ENCODE assay signal across 9 cellular contexts in the genomic region with DNA sequence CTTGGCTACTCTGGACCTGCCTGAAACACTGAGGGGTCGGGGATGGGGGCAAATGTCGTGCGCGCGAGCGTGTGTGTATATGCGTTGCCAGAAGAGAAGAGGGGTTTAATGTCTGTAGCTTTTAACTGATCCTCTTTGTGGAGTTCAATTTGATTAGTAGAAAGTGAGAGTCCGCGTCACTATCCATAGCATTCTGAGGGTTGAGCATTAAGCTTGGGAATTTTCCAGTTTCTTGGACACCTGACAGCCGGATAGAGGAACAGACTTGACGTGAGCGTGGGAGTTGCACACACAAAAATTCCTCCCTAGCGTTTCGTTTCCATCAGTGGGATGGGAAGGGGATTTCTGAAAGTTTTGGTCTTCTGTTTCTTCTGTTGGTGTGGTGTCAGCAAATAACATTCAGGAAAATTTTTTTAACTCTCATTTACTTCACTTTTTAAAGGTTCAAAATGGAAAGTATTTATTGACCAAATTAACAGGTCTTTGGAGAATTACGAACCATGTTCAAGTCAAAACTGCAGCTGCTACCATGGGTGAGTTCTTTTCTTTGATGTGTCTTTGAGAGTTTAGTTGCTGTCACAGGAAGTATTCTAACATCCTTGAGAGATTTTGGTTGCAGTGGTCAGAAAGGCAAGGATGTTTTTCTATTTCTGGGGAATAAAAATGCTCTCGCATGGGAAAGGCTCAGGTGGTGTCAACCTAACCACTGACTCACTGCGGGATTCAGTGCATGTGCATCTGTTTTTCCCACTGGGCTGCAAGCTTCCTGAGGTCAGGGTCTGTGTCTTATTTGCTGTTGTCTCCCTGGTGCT. TPM values are rescaled to one million over a fixed set of nuclear protein-coding genes. Genes with fewer than 3 reads are reported as not detected.
DNase-seq lines count a peak whose midpoint lies in the region; ATAC-seq, FAIRE-seq and TF ChIP-seq lines count a peak whose summit lies in the region.
"Had no signal": no experiment of that assay in that cellular context is flagged by ENCODE, and none has a peak within 500 bp of the region (broad histone marks: within the 10 kb centered on the region; RNA-seq: fewer than 3 reads in every experiment).

No MANE protein-coding gene starts in this region.

- H3K4me3 ChIP-seq in MM.1S (ENCODE audit: low read length) (peak overlapping the region; percentile 93), astrocyte of the cerebellum (ENCODE audit: low read depth, low read length) (peak overlapping the region; percentile 81), kidney (ENCODE audit: low read length in 2 of 2) (peak overlapping the region; percentile 79 to 98)

- ATAC-seq in GM21447 (IDR thresholded peaks at IDR 0.05; ENCODE audit: unreplicated experiment) (peak; percentile 45), HG03108 (IDR thresholded peaks at IDR 0.05; ENCODE audit: unreplicated experiment) (no peak)
- ATAC-seq in stimulated activated naive B cell treated with anti-CD40 and anti-IgM and Interleukin-4, amounts not matched to agents 10 μg/mL and 1 μg/mL and 100 μg/mL, for 72 hours (replicated peaks), result peak; percentile 72 to 75

- H3K4me2 ChIP-seq in MM.1S (ENCODE audit: low read depth, low read length), result peak overlapping the region; percentile 87

- H3K79me2 ChIP-seq in MM.1S (ENCODE audit: low read length), result peaks cover 5% of the 10 kb centered on the region; the same call in 1 of the 2 replicates

- H3K9me3 ChIP-seq in MM.1S (replicated peaks; ENCODE audit: insufficient read depth, low read length) (no peaks in the 10 kb centered on the region), kidney (ENCODE audit: control insufficient read depth in 1 of 2, low read length in 2 of 2) (no peaks in the 10 kb centered on the region)

- H3K27ac Mint-ChIP-seq in stimulated activated naive B cell treated with anti-CD40 and anti-IgM and Interleukin-4, amounts not matched to agents 10 μg/mL and 1 μg/mL and 100 μg/mL, for 72 hours, result peak overlapping the region; percentile 96

- FAIRE-seq in kidney (lab: Jason Lieb, UNC), result no peak
- FAIRE-seq: TTC549 had no signal

- peak overlapping the region; percentile 92 to 95 for H3K4me3 Mint-ChIP-seq in stimulated activated naive B cell treated with anti-CD40 and anti-IgM and Interleukin-4, amounts not matched to agents 10 μg/mL and 1 μg/mL and 100 μg/mL, for 72 hours

- H3K9ac ChIP-seq in MM.1S (ENCODE audit: low read length), result peak overlapping the region; percentile 89
- peak overlapping the region; percentile 10 to 70 for H3K9ac ChIP-seq in kidney (ENCODE audit: low read length in 2 of 2)

- intact Hi-C loops in kidney (cut with DNase I), result no loop called here

- H3F3A ChIP-seq in MM.1S (ENCODE audit: insufficient read depth, low read length), result no peaks in the 10 kb centered on the region

- H2AFZ ChIP-seq in MM.1S (ENCODE audit: low read length), result peak overlapping the region; percentile 99

- TF ChIP-seq CTCF in MM.1S (IDR thresholded peaks at IDR 0.05; ENCODE audit: low read length), result no peak
- no peak for TF ChIP-seq CTCF in astrocyte of the cerebellum (IDR thresholded peaks at IDR 0.05; ENCODE audit: low read depth, low read length, missing control alignments)
- TF ChIP-seq CTCF in kidney (IDR thresholded peaks at IDR 0.05; ENCODE audit: borderline replicate concordance, extremely low read depth, insufficient read depth), result no peak

- no peaks in the 10 kb centered on the region for H3K36me3 ChIP-seq in MM.1S (replicated peaks; ENCODE audit: insufficient read depth, low read length)
- peaks cover 0 to 8% of the 10 kb centered on the region in 2 donors for H3K36me3 ChIP-seq in kidney (ENCODE audit: control insufficient read depth in 1 of 2, insufficient read depth in 2 of 2, low read length in 2 of 2)

- peaks cover 11 to 26% of the 10 kb centered on the region in 2 donors for H3K36me3 Mint-ChIP-seq in stimulated activated naive B cell treated with anti-CD40 and anti-IgM and Interleukin-4, amounts not matched to agents 10 μg/mL and 1 μg/mL and 100 μg/mL, for 72 hours

- H3K4me1 Mint-ChIP-seq in stimulated activated naive B cell treated with anti-CD40 and anti-IgM and Interleukin-4, amounts not matched to agents 10 μg/mL and 1 μg/mL and 100 μg/mL, for 72 hours, result peaks cover 27 to 40% of the 10 kb centered on the region in 2 donors

- no peaks in the 10 kb centered on the region for H3K27me3 ChIP-seq in MM.1S (replicated peaks; ENCODE audit: insufficient read depth, low read length)

- no peaks in the 10 kb centered on the region for H4K20me1 ChIP-seq in MM.1S (ENCODE audit: insufficient read depth, low read length)

- H3K27ac ChIP-seq in MM.1S (ENCODE audit: low read length) (no peak overlapping the region), kidney (ENCODE audit: low read depth in 2 of 2, low read length in 2 of 2) (peak overlapping the region; percentile 45 to 74)

- H3K27me3 Mint-ChIP-seq in stimulated activated naive B cell treated with anti-CD40 and anti-IgM and Interleukin-4, amounts not matched to agents 10 μg/mL and 1 μg/mL and 100 μg/mL, for 72 hours, result no peaks in the 10 kb centered on the region

- no peaks in the 10 kb centered on the region for H3K9me2 ChIP-seq in MM.1S (replicated peaks; ENCODE audit: insufficient read depth, low read length)

- H3K9me3 Mint-ChIP-seq in stimulated activated naive B cell treated with anti-CD40 and anti-IgM and Interleukin-4, amounts not matched to agents 10 μg/mL and 1 μg/mL and 100 μg/mL, for 72 hours, result no peaks in the 10 kb centered on the region

- in situ Hi-C loops in astrocyte of the cerebellum (cut with HindIII; ENCODE audit: low sequenced_read_pairs), result no loop called here

- H3K4me1 ChIP-seq in MM.1S (ENCODE audit: low read length) (peaks cover 14% of the 10 kb centered on the region), kidney (ENCODE audit: control insufficient read depth in 1 of 2, insufficient read depth in 1 of 2, low read depth in 1 of 2, low read length in 2 of 2) (peaks cover 7 to 8% of the 10 kb centered on the region in 2 donors)

- DNase-seq in DMS 273 treated with DMSO at 0.1 percent for 48 hours (lab: John Stamatoyannopoulos, UW) (peak; percentile 16), MM.1S (peak; percentile 14), astrocyte of the cerebellum (ENCODE audit: low read depth) (no peak), kidney (no peak), activated gamma-delta T cell (lab: John Stamatoyannopoulos, UW) (no peak)
- DNase-seq in stimulated activated naive B cell treated with anti-CD40 and anti-IgM and Interleukin-4, amounts not matched to agents 10 μg/mL and 1 μg/mL and 100 μg/mL, for 72 hours, result no peak

RNA-seq across cellular contexts. Expression of a gene that starts 0.8 kb away (rescaled TPM):
- total RNA-seq in kidney, result 17.8 TPM
- 7.6 TPM for polyA plus RNA-seq in kidney (ENCODE audit: insufficient read depth, low read depth, low replicate concordance)

RNA-seq across cellular contexts. Expression of a gene that starts 6.2 kb away (rescaled TPM):
- 37.0 TPM for total RNA-seq in kidney
- polyA plus RNA-seq in kidney (ENCODE audit: insufficient read depth, low read depth, low replicate concordance), result 7.0 TPM

RNA-seq across cellular contexts. Expression of a gene that starts 28.8 kb away (rescaled TPM):
- total RNA-seq in kidney, result 114 TPM
- 169 TPM for polyA plus RNA-seq in kidney (ENCODE audit: insufficient read depth, low read depth, low replicate concordance)

Comparison
In these comparisons a context has a peak if more than half of its experiments do, and no peak if none do; other contexts are left out.
1. DNase-seq: peak in DMS 273 treated with DMSO at 0.1 percent for 48 hours (single experiment) and MM.1S (single experiment); none in astrocyte of the cerebellum (single experiment), kidney (single experiment), stimulated activated naive B cell treated with anti-CD40 and anti-IgM and Interleukin-4, amounts not matched to agents 10 μg/mL and 1 μg/mL and 100 μg/mL, for 72 hours (single experiment) and activated gamma-delta T cell (single experiment).
2. Peak in every context shown above with its lines, with median percentiles within 50 percentile points of each other: H3K4me3 ChIP-seq.